Comparison of ENCODE assay signal across 9 cellular contexts in genomic region chr20:45419188-45420091, GRCh38. TPM values are rescaled to one million over a fixed set of nuclear protein-coding genes. Genes with fewer than 3 reads are reported as not detected.
DNase-seq lines count a peak whose midpoint lies in the region; ATAC-seq and TF ChIP-seq lines count a peak whose summit lies in the region.
"Had no signal": no experiment of that assay in that cellular context is flagged by ENCODE, and none has a peak within 500 bp of the region (broad histone marks: within the 10 kb centered on the region; RNA-seq: fewer than 3 reads in every experiment).

No MANE protein-coding gene starts in this region.

- peak overlapping the region; percentile 52 for H3K4me3 Mint-ChIP-seq in T-helper 1 cell treated with Interleukin-12 subunit alpha and Interleukin-12 subunit beta and Interleukin-4 antibody, amounts not matched to agents 30 μg/mL and 1 μg/mL, for 36 hours
- H3K4me3 Mint-ChIP-seq in WTC11, result no peak overlapping the region

- WGBS in body of pancreas, 2 donors, result 62 to 65% methylated on average over 11 to 17 of the region's 17 CpGs

- CTCF ChIA-PET in WTC11 (lab: Charles Lee), result interaction anchor here (1.3 kb wide), 1 partner anchor 46 kb away, joined by 3 read pairs; no protein-coding TSS in a partner anchor

- H3K4me1 ChIP-seq in body of pancreas (peaks cover 37% of the 10 kb centered on the region), tibial artery (peaks cover 0 to 35% (median 28%) of the 10 kb centered on the region in 4 donors)

- ATAC-seq in HG02571 (IDR thresholded peaks at IDR 0.05; ENCODE audit: unreplicated experiment) (peak; percentile 82), body of pancreas (peak; percentile 91), left lobe of liver (peak; percentile 66), WTC11 (no peak)

- H3K36me3 Mint-ChIP-seq in T-helper 1 cell treated with Interleukin-12 subunit alpha and Interleukin-12 subunit beta and Interleukin-4 antibody, amounts not matched to agents 30 μg/mL and 1 μg/mL, for 36 hours (ENCODE audit: low read depth), result peaks cover 34% of the 10 kb centered on the region
- H3K36me3 Mint-ChIP-seq in WTC11, result peaks cover 41% of the 10 kb centered on the region

- H3K27me3 ChIP-seq in body of pancreas, result no peaks in the 10 kb centered on the region
- H3K27me3 ChIP-seq in tibial artery, result no peaks in the 10 kb centered on the region
- H3K27me3 ChIP-seq: thyroid gland had no signal

- H3K27ac ChIP-seq in body of pancreas (peak overlapping the region; percentile 16 to 86 (median 64)), tibial artery (peak overlapping the region; percentile 50 to 63)

- no peak for TF ChIP-seq CTCF in body of pancreas (IDR thresholded peaks at IDR 0.05)
- TF ChIP-seq CTCF in tibial artery (IDR thresholded peaks at IDR 0.05), result no peak
- TF ChIP-seq CTCF in WTC11 (IDR thresholded peaks at IDR 0.05), result no peak

- H3K4me1 Mint-ChIP-seq in T-helper 1 cell treated with Interleukin-12 subunit alpha and Interleukin-12 subunit beta and Interleukin-4 antibody, amounts not matched to agents 30 μg/mL and 1 μg/mL, for 36 hours (ENCODE audit: low read depth), result peaks cover 30% of the 10 kb centered on the region
- peaks cover 10% of the 10 kb centered on the region for H3K4me1 Mint-ChIP-seq in WTC11

- no peaks in the 10 kb centered on the region for H3K9me3 Mint-ChIP-seq in T-helper 1 cell treated with Interleukin-12 subunit alpha and Interleukin-12 subunit beta and Interleukin-4 antibody, amounts not matched to agents 30 μg/mL and 1 μg/mL, for 36 hours
- no peaks in the 10 kb centered on the region for H3K9me3 Mint-ChIP-seq in WTC11

- POLR2A ChIA-PET in WTC11 (lab: Charles Lee), result no interaction called here

- H3K9me3 ChIP-seq in body of pancreas (no peaks in the 10 kb centered on the region), tibial artery (no peaks in the 10 kb centered on the region)
- H3K9me3 ChIP-seq: thyroid gland had no signal

- H3K27ac Mint-ChIP-seq in T-helper 1 cell treated with Interleukin-12 subunit alpha and Interleukin-12 subunit beta and Interleukin-4 antibody, amounts not matched to agents 30 μg/mL and 1 μg/mL, for 36 hours, result peak overlapping the region; percentile 63
- H3K27ac Mint-ChIP-seq in WTC11, result no peak overlapping the region

- H3K36me3 ChIP-seq in body of pancreas (replicated peaks in 1 of 2; ENCODE audit: insufficient read depth in 1 of 2, low read depth in 2 of 2), result peaks cover 3 to 24% of the 10 kb centered on the region in 2 donors
- peaks cover 42 to 63% (median 52%) of the 10 kb centered on the region in 3 donors for H3K36me3 ChIP-seq in tibial artery

- H3K27me3 Mint-ChIP-seq in T-helper 1 cell treated with Interleukin-12 subunit alpha and Interleukin-12 subunit beta and Interleukin-4 antibody, amounts not matched to agents 30 μg/mL and 1 μg/mL, for 36 hours (ENCODE audit: low read depth), result no peaks in the 10 kb centered on the region
- no peaks in the 10 kb centered on the region for H3K27me3 Mint-ChIP-seq in WTC11 (ENCODE audit: low read depth)

- H3K4me3 ChIP-seq in body of pancreas, result no peak overlapping the region
- no peak overlapping the region for H3K4me3 ChIP-seq in tibial artery
- H3K4me3 ChIP-seq: thyroid gland had no signal

- DNase-seq in T-helper 1 cell (no peak), NCI-H146 treated with DMSO at 0.1 percent for 48 hours (lab: John Stamatoyannopoulos, UW; ENCODE audit: unreplicated experiment) (peak; percentile 97), body of pancreas (peak; percentile 83 to 94 (median 88)), left lobe of liver (ENCODE audit: low spot score) (peak; percentile 65), tibial artery (peak; percentile 82), WTC11 (ENCODE audit: low spot score) (no peak)

- intact Hi-C loops in body of pancreas (cut with DNase I), result loop anchor here (5.0 kb wide), 1 partner anchor 42 kb away; the partner anchor contains the start of gene TP53TG5
- intact Hi-C loops in tibial artery (cut with DNase I; ENCODE audit: low total_unique reads), result no loop called here

- TF ChIP-seq POLR2A in body of pancreas (IDR thresholded peaks at IDR 0.05), result peak in 2 of 3 donors; percentile 50 to 51

TF ChIP-seq in WTC11, 78 proteins besides CTCF, POLR2A, EP300 and RAD21 (continues in another document):
- TF ChIP-seq ZNF232 (CRISPR knock-in tag; IDR thresholded peaks at IDR 0.05) (no peak), ZNF423 (CRISPR knock-in tag; IDR thresholded peaks at IDR 0.05) (no peak), FOXP1 (CRISPR knock-in tag; IDR thresholded peaks at IDR 0.05; ENCODE audit: borderline replicate concordance) (no peak), PRDM15 (CRISPR knock-in tag; IDR thresholded peaks at IDR 0.05) (no peak), ESRRA (CRISPR knock-in tag; IDR thresholded peaks at IDR 0.05; ENCODE audit: borderline replicate concordance) (no peak), ATF6 (CRISPR knock-in tag; IDR thresholded peaks at IDR 0.05) (no peak), GRHL2 (CRISPR knock-in tag; IDR thresholded peaks at IDR 0.05; ENCODE audit: insufficient replicate concordance, severe bottlenecking) (no peak), TEAD4 (CRISPR knock-in tag; IDR thresholded peaks at IDR 0.05) (no peak), CREM (CRISPR knock-in tag; IDR thresholded peaks at IDR 0.05) (no peak), ZBTB21 (CRISPR knock-in tag; IDR thresholded peaks at IDR 0.05; ENCODE audit: borderline replicate concordance) (no peak), ZSCAN18 (CRISPR knock-in tag; IDR thresholded peaks at IDR 0.05) (no peak)

RNA-seq across cellular contexts. Expression of gene PIGT, which starts 3.5 kb away (rescaled TPM):
- 10 to 100 TPM; 38.6 to 50.3 TPM for total RNA-seq in body of pancreas
- total RNA-seq in left lobe of liver, result 36.0 TPM
- 63.7 to 67.7 TPM (median 67.7 TPM) in 3 replicates for total RNA-seq in WTC11 (2021)

RNA-seq across cellular contexts. Expression of gene DBNDD2, which starts 11.4 kb away (rescaled TPM):
- total RNA-seq in body of pancreas, result 10 to 100 TPM; 10.5 to 20.5 TPM
- 2.9 TPM for total RNA-seq in left lobe of liver
- total RNA-seq in WTC11 (2021), result 58.7 to 65.8 TPM (median 61.1 TPM) in 3 replicates

RNA-seq across cellular contexts. Expression of gene TP53TG5, which starts 41.3 kb away (rescaled TPM):
- total RNA-seq in body of pancreas, result not detected
- total RNA-seq in left lobe of liver, result not detected
- total RNA-seq in WTC11 (2021), result 0.37 to 0.85 TPM in 2 of 3 replicates, not detected in the other
- total RNA-seq: thyroid gland had no signal

RNA-seq across cellular contexts. Expression of gene WFDC2, which starts 50.1 kb away (rescaled TPM):
- total RNA-seq in body of pancreas (10 to 100 TPM in 1 of 2 donors, 1 to 10 TPM in 1; 3.0 to 11.9 TPM), left lobe of liver (3.7 TPM), WTC11 (2021) (76.4 to 114 TPM (median 99.4 TPM) in 3 replicates)

RNA-seq across cellular contexts. Expression of gene SYS1, which starts 56.5 kb away (rescaled TPM):
- total RNA-seq in body of pancreas, result 10 to 100 TPM; 14.2 to 15.3 TPM
- total RNA-seq in left lobe of liver, result 16.9 TPM
- 15.4 to 20.1 TPM (median 16.4 TPM) in 3 replicates for total RNA-seq in WTC11 (2021)

Comparison
In these comparisons a context has a peak if more than half of its experiments do, and no peak if none do; other contexts are left out.
1. DNase-seq: peak in NCI-H146 treated with DMSO at 0.1 percent for 48 hours (single experiment), body of pancreas (4 of 4), left lobe of liver (single experiment) and tibial artery (2 of 2); none in T-helper 1 cell (0 of 5) and WTC11 (single experiment).